In the genomic region with DNA sequence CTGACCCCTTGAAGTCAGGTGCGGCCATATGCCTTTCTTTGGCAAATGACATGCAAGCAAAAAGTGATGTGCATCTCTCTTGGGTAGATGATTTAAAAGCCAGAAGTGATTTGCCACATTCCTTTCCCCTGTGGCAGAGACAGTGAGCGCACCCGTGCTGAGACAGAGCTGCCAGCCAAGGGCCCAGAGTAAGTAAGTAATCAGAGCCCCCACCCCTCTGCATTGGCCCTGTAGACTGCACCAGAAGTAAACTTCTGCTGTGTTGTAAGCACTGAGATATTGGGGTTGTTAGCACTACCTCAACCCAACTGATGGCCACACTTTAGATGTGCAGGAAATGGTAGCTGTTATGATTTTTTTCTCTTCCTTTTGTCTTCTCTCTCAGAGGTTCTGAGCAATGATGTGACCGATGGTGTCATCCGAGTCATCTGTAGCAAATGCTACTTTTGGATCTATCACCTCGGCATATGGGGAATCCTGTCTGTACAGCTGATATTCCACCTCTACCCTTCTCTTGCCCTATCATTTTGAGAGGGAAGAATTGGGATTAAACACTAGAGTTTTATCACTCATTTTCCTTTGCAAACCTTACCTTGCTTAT, we compare ENCODE assay signal across 2 cellular contexts.
TF ChIP-seq lines count a peak whose summit lies in the region.

No MANE protein-coding gene starts in this region.

TF ChIP-seq in HCT116, 20 proteins besides CTCF, POLR2A, EP300 and RAD21:
- TF ChIP-seq, protein P1, sequence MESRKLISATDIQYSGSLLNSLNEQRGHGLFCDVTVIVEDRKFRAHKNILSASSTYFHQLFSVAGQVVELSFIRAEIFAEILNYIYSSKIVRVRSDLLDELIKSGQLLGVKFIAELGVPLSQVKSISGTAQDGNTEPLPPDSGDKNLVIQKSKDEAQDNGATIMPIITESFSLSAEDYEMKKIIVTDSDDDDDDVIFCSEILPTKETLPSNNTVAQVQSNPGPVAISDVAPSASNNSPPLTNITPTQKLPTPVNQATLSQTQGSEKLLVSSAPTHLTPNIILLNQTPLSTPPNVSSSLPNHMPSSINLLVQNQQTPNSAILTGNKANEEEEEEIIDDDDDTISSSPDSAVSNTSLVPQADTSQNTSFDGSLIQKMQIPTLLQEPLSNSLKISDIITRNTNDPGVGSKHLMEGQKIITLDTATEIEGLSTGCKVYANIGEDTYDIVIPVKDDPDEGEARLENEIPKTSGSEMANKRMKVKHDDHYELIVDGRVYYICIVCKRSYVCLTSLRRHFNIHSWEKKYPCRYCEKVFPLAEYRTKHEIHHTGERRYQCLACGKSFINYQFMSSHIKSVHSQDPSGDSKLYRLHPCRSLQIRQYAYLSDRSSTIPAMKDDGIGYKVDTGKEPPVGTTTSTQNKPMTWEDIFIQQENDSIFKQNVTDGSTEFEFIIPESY (IDR thresholded peaks at IDR 0.05; ENCODE audit: extremely low read depth, insufficient replicate concordance, low read length) = no peak
- TF ChIP-seq EGR1 (IDR thresholded peaks at IDR 0.05; ENCODE audit: low read depth) (no peak), EZH2 (IDR thresholded peaks at IDR 0.05) (no peak), YY1 (IDR thresholded peaks at IDR 0.05; ENCODE audit: extremely low read depth, insufficient replicate concordance, low read depth, low read length) (no peak), POLR2AphosphoS5 (IDR thresholded peaks at IDR 0.05; ENCODE audit: low read depth, low read length) (no peak), ELF1 (IDR thresholded peaks at IDR 0.05; ENCODE audit: borderline replicate concordance, low read depth) (no peak), CEBPB (IDR thresholded peaks at IDR 0.05; ENCODE audit: low read depth) (no peak), ZFX (IDR thresholded peaks at IDR 0.05) (no peak), JUND (IDR thresholded peaks at IDR 0.05) (no peak), SP1 (IDR thresholded peaks at IDR 0.05; ENCODE audit: low read depth) (no peak), FOSL1 (IDR thresholded peaks at IDR 0.05; ENCODE audit: low read depth) (no peak), CBX3 (IDR thresholded peaks at IDR 0.05; ENCODE audit: low read depth) (no peak), SRF (IDR thresholded peaks at IDR 0.05; ENCODE audit: low read depth) (no peak), SIN3A (IDR thresholded peaks at IDR 0.05; ENCODE audit: low read depth) (no peak), EZH2phosphoT487 (IDR thresholded peaks at IDR 0.05; ENCODE audit: borderline replicate concordance) (no peak), TCF7L2 (IDR thresholded peaks at IDR 0.05; ENCODE audit: borderline replicate concordance, extremely low read depth, insufficient read depth, insufficient read length) (no peak)
- TF ChIP-seq, protein P2, sequence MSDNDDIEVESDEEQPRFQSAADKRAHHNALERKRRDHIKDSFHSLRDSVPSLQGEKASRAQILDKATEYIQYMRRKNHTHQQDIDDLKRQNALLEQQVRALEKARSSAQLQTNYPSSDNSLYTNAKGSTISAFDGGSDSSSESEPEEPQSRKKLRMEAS (IDR thresholded peaks at IDR 0.05) = no peak
- TF ChIP-seq, protein P3, sequence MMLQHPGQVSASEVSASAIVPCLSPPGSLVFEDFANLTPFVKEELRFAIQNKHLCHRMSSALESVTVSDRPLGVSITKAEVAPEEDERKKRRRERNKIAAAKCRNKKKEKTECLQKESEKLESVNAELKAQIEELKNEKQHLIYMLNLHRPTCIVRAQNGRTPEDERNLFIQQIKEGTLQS (IDR thresholded peaks at IDR 0.05) = no peak
- TF ChIP-seq, protein P4, sequence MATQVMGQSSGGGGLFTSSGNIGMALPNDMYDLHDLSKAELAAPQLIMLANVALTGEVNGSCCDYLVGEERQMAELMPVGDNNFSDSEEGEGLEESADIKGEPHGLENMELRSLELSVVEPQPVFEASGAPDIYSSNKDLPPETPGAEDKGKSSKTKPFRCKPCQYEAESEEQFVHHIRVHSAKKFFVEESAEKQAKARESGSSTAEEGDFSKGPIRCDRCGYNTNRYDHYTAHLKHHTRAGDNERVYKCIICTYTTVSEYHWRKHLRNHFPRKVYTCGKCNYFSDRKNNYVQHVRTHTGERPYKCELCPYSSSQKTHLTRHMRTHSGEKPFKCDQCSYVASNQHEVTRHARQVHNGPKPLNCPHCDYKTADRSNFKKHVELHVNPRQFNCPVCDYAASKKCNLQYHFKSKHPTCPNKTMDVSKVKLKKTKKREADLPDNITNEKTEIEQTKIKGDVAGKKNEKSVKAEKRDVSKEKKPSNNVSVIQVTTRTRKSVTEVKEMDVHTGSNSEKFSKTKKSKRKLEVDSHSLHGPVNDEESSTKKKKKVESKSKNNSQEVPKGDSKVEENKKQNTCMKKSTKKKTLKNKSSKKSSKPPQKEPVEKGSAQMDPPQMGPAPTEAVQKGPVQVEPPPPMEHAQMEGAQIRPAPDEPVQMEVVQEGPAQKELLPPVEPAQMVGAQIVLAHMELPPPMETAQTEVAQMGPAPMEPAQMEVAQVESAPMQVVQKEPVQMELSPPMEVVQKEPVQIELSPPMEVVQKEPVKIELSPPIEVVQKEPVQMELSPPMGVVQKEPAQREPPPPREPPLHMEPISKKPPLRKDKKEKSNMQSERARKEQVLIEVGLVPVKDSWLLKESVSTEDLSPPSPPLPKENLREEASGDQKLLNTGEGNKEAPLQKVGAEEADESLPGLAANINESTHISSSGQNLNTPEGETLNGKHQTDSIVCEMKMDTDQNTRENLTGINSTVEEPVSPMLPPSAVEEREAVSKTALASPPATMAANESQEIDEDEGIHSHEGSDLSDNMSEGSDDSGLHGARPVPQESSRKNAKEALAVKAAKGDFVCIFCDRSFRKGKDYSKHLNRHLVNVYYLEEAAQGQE (IDR thresholded peaks at IDR 0.05; ENCODE audit: low read depth) = no peak

TF ChIP-seq in HepG2, 621 proteins besides CTCF, POLR2A, EP300 and RAD21:
- TF ChIP-seq ZNF326 (CRISPR knock-in tag; IDR thresholded peaks at IDR 0.05; ENCODE audit: borderline replicate concordance) (no peak), ZFP82 (CRISPR knock-in tag; IDR thresholded peaks at IDR 0.05; ENCODE audit: borderline replicate concordance) (no peak), AGO2 (optimal IDR thresholded peaks at IDR 0.05; ENCODE audit: low read depth, low read length) (no peak), KLF15 (CRISPR knock-in tag; IDR thresholded peaks at IDR 0.05; ENCODE audit: borderline replicate concordance) (no peak), ZNF569 (CRISPR knock-in tag; IDR thresholded peaks at IDR 0.05; ENCODE audit: borderline replicate concordance) (no peak), NR2F6 (IDR thresholded peaks at IDR 0.05) (no peak), NR2F6 (CRISPR knock-in tag; IDR thresholded peaks at IDR 0.05) (no peak), ZNF766 (CRISPR knock-in tag; IDR thresholded peaks at IDR 0.05; ENCODE audit: borderline replicate concordance) (no peak), ZSCAN31 (CRISPR knock-in tag; IDR thresholded peaks at IDR 0.05; ENCODE audit: low read depth) (no peak), ZNF24 (IDR thresholded peaks at IDR 0.05) (no peak), KLF13 (CRISPR knock-in tag; IDR thresholded peaks at IDR 0.05) (no peak), ZNF101 (CRISPR knock-in tag; IDR thresholded peaks at IDR 0.05; ENCODE audit: borderline replicate concordance, low read depth) (no peak), PHB2 (IDR thresholded peaks at IDR 0.05; ENCODE audit: partially characterized antibody) (no peak), ZNF558 (CRISPR knock-in tag; IDR thresholded peaks at IDR 0.05; ENCODE audit: borderline replicate concordance) (no peak), GATAD1 (CRISPR knock-in tag; IDR thresholded peaks at IDR 0.05) (no peak), RBFOX2 (IDR thresholded peaks at IDR 0.05; ENCODE audit: low read depth, low read length) (no peak)
- TF ChIP-seq, protein P5, sequence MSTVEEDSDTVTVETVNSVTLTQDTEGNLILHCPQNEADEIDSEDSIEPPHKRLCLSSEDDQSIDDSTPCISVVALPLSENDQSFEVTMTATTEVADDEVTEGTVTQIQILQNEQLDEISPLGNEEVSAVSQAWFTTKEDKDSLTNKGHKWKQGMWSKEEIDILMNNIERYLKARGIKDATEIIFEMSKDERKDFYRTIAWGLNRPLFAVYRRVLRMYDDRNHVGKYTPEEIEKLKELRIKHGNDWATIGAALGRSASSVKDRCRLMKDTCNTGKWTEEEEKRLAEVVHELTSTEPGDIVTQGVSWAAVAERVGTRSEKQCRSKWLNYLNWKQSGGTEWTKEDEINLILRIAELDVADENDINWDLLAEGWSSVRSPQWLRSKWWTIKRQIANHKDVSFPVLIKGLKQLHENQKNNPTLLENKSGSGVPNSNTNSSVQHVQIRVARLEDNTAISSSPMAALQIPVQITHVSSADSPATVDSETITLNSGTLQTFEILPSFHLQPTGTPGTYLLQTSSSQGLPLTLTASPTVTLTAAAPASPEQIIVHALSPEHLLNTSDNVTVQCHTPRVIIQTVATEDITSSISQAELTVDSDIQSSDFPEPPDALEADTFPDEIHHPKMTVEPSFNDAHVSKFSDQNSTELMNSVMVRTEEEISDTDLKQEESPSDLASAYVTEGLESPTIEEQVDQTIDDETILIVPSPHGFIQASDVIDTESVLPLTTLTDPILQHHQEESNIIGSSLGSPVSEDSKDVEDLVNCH (CRISPR knock-in tag; IDR thresholded peaks at IDR 0.05) = no peak
- TF ChIP-seq, protein P6, sequence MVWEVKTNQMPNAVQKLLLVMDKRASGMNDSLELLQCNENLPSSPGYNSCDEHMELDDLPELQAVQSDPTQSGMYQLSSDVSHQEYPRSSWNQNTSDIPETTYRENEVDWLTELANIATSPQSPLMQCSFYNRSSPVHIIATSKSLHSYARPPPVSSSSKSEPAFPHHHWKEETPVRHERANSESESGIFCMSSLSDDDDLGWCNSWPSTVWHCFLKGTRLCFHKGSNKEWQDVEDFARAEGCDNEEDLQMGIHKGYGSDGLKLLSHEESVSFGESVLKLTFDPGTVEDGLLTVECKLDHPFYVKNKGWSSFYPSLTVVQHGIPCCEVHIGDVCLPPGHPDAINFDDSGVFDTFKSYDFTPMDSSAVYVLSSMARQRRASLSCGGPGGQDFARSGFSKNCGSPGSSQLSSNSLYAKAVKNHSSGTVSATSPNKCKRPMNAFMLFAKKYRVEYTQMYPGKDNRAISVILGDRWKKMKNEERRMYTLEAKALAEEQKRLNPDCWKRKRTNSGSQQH (CRISPR knock-in tag; IDR thresholded peaks at IDR 0.05; ENCODE audit: low read depth) = no peak
